In the genomic region with DNA sequence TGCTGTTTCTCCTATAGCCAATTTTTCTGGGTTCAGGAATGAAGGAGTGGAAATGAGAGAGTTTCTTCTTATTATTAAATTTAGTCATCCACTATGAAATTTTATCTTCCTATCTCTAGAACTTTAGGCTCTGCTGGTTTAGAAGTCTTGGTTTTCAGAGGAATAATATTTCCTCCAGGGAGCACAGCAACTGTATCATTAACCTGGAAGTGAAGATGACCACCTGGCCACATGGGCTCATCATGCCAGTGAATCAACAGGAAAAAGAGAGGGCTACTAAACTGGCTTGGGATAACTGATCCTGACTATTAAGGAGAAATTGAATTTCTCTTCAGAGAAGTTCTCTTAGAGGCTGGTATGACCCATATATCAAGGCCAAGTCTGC, we compare ENCODE assay signal across 14 cellular contexts. TPM values are rescaled to one million over a fixed set of nuclear protein-coding genes. Genes with fewer than 3 reads are reported as not detected.
DNase-seq lines count a peak whose midpoint lies in the region; TF ChIP-seq lines count a peak whose summit lies in the region.
"Had no signal": no experiment of that assay in that cellular context is flagged by ENCODE, and none has a peak within 500 bp of the region (broad histone marks: within the 10 kb centered on the region; RNA-seq: fewer than 3 reads in every experiment).

No MANE protein-coding gene starts in this region.

- H3K27me3 Mint-ChIP-seq in H9 (ENCODE audit: low read depth), result peaks cover 7% of the 10 kb centered on the region
- H3K27me3 Mint-ChIP-seq in activated CD4-positive, alpha-beta memory T cell treated with anti-CD3 and anti-CD28 coated beads for 36 hours, result peaks cover 5% of the 10 kb centered on the region

- H2BK12ac ChIP-seq in H9 (ENCODE audit: insufficient read length, low read depth, low read length), result no peak overlapping the region

- H3K56ac ChIP-seq in H9 (ENCODE audit: insufficient read length, low read depth, low read length), result no peak overlapping the region

- H3K79me2 ChIP-seq in H9 (ENCODE audit: insufficient read depth, low read length) (no peaks in the 10 kb centered on the region), smooth muscle cell (ENCODE audit: low read depth) (no peaks in the 10 kb centered on the region)

- H3T11ph ChIP-seq in H9 (ENCODE audit: low read length), result no peak overlapping the region

- H3K4me1 ChIP-seq in H9 (ENCODE audit: insufficient read depth, low read length) (peaks cover 14% of the 10 kb centered on the region), iPS-20b (ENCODE audit: insufficient read depth, low read length) (peaks cover 28% of the 10 kb centered on the region), smooth muscle cell (ENCODE audit: low read depth) (peaks cover 29% of the 10 kb centered on the region), sigmoid colon (peaks cover 0 to 15% (median 1%) of the 10 kb centered on the region in 4 donors)
- H3K4me1 ChIP-seq: BLaER1 had no signal

- TF ChIP-seq EP300 in sigmoid colon (IDR thresholded peaks at IDR 0.05), result no peak

- peak overlapping the region; percentile 52 for H3K27ac ChIP-seq in H9 (ENCODE audit: insufficient read length, low read depth, low read length)
- peak overlapping the region; percentile 29 for H3K27ac ChIP-seq in iPS-20b (ENCODE audit: low read length)
- peak overlapping the region; percentile 2 for H3K27ac ChIP-seq in smooth muscle cell (ENCODE audit: low read depth)
- peak overlapping the region in 1 of 4 donors; percentile 32 for H3K27ac ChIP-seq in sigmoid colon
- H3K27ac ChIP-seq: BLaER1, HL-60 had no signal

- H3K23ac ChIP-seq in H9 (ENCODE audit: insufficient read length, low read depth, low read length), result no peak overlapping the region

- no peak overlapping the region for H2AK5ac ChIP-seq in H9 (ENCODE audit: insufficient read length, low read length)

- H4K20me1 ChIP-seq in H9 (ENCODE audit: control insufficient read depth, insufficient read depth, insufficient read length) (no peaks in the 10 kb centered on the region), smooth muscle cell (ENCODE audit: low read depth) (no peaks in the 10 kb centered on the region)
- H4K20me1 ChIP-seq: BLaER1 had no signal

- H3K9ac ChIP-seq in H9 (ENCODE audit: extremely low read depth, insufficient read length, low read length), result no peak overlapping the region
- peak overlapping the region; percentile 3; the same call in 1 of the 2 replicates for H3K9ac ChIP-seq in iPS-20b (ENCODE audit: low read depth, low read length)
- no peak overlapping the region for H3K9ac ChIP-seq in smooth muscle cell (ENCODE audit: low read depth)
- H3K9ac ChIP-seq: BLaER1 had no signal

- no peak overlapping the region for H2BK120ac ChIP-seq in H9 (ENCODE audit: low read depth, low read length, poor library complexity, severe bottlenecking)

- no peak overlapping the region for H3K4ac ChIP-seq in H9 (ENCODE audit: low read depth, low read length)

- CTCF ChIA-PET in activated CD4-positive, alpha-beta memory T cell treated with anti-CD3 and anti-CD28 coated beads for 36 hours (lab: Charles Lee), result interaction anchor here (1.4 kb wide), 1 partner anchor 17 kb away, joined by 4 read pairs; no protein-coding TSS in a partner anchor

- no peaks in the 10 kb centered on the region for H3K9me3 ChIP-seq in H9 (ENCODE audit: control insufficient read depth, low read depth, low read length)
- H3K9me3 ChIP-seq in iPS-20b (ENCODE audit: insufficient read depth, low read depth, low read length), result no peaks in the 10 kb centered on the region
- no peaks in the 10 kb centered on the region for H3K9me3 ChIP-seq in smooth muscle cell (replicated peaks; ENCODE audit: low read depth)
- H3K9me3 ChIP-seq in sigmoid colon, result peaks cover 0 to 2% (median 0%) of the 10 kb centered on the region in 4 donors
- H3K9me3 ChIP-seq: BLaER1, MG63 had no signal

- H2AFZ ChIP-seq in H9 (ENCODE audit: low read length), result no peak overlapping the region
- no peak overlapping the region for H2AFZ ChIP-seq in smooth muscle cell (ENCODE audit: low read depth)

- intact Hi-C loops in activated CD4-positive, alpha-beta memory T cell treated with anti-CD3 and anti-CD28 coated beads for 36 hours (cut with micrococcal nuclease), result no loop called here
- intact Hi-C loops in sigmoid colon (cut with DNase I), result no loop called here

- DNase-seq in H9 (no peak), M059J (ENCODE audit: low read depth) (peak; percentile 35), smooth muscle cell (lab: John Stamatoyannopoulos, UW; ENCODE audit: unreplicated experiment) (no peak), GM19240 (ENCODE audit: insufficient read length, low spot score) (no peak), sigmoid colon (no peak)
- no peak for DNase-seq in activated CD4-positive, alpha-beta memory T cell treated with anti-CD3 and anti-CD28 coated beads for 36 hours
- DNase-seq: KG1, MG63, NCI-H1694, NCI-H2107, SHP77 had no signal

- no peak for TF ChIP-seq POLR2A in sigmoid colon (IDR thresholded peaks at IDR 0.05)

- POLR2A ChIA-PET in activated CD4-positive, alpha-beta memory T cell treated with anti-CD3 and anti-CD28 coated beads for 36 hours (lab: Charles Lee), result no interaction called here

- H3K4me2 ChIP-seq in H9 (ENCODE audit: insufficient read depth, insufficient read length, low read length) (no peak overlapping the region), smooth muscle cell (no peak overlapping the region)
- H3K4me2 ChIP-seq: BLaER1 had no signal

- H2BK15ac ChIP-seq in H9 (ENCODE audit: low read depth, low read length), result no peak overlapping the region

- H3K27me3 ChIP-seq in H9 (ENCODE audit: insufficient read depth, low read length) (no peaks in the 10 kb centered on the region), iPS-20b (ENCODE audit: insufficient read depth, low read length) (no peaks in the 10 kb centered on the region), smooth muscle cell (ENCODE audit: low read depth) (no peaks in the 10 kb centered on the region), sigmoid colon (no peaks in the 10 kb centered on the region)
- H3K27me3 ChIP-seq: BLaER1, MG63 had no signal

- H2BK5ac ChIP-seq in H9 (ENCODE audit: insufficient read length, low read length), result no peak overlapping the region

- no peak overlapping the region for H2BK20ac ChIP-seq in H9 (ENCODE audit: low read depth, low read length, poor library complexity, severe bottlenecking)

- H3K27ac Mint-ChIP-seq in H9, result no peak overlapping the region
- H3K27ac Mint-ChIP-seq in activated CD4-positive, alpha-beta memory T cell treated with anti-CD3 and anti-CD28 coated beads for 36 hours, result no peak overlapping the region

- no peak overlapping the region for H4K8ac ChIP-seq in H9 (replicated peaks; ENCODE audit: insufficient read length, low read depth, low read length)

- H3K36me3 ChIP-seq in iPS-20b (ENCODE audit: insufficient read depth, low read depth, low read length) (no peaks in the 10 kb centered on the region), smooth muscle cell (ENCODE audit: low read depth) (no peaks in the 10 kb centered on the region), sigmoid colon (no peaks in the 10 kb centered on the region)
- H3K36me3 ChIP-seq: BLaER1, MG63 had no signal

- H3F3A ChIP-seq in smooth muscle cell (ENCODE audit: low read depth), result peaks cover 10% of the 10 kb centered on the region

- H4K5ac ChIP-seq in H9 (ENCODE audit: insufficient read length, low read depth, low read length), result no peak overlapping the region

- H3K4me1 Mint-ChIP-seq in H9, result peaks cover 43 to 52% of the 10 kb centered on the region in 2 experiments
- no peaks in the 10 kb centered on the region for H3K4me1 Mint-ChIP-seq in activated CD4-positive, alpha-beta memory T cell treated with anti-CD3 and anti-CD28 coated beads for 36 hours (ENCODE audit: low read depth)

- no peak overlapping the region for H4K91ac ChIP-seq in H9 (ENCODE audit: insufficient read length, low read depth, low read length)

- H3K79me1 ChIP-seq in H9 (ENCODE audit: insufficient read depth, low read depth, low read length, poor library complexity, severe bottlenecking), result no peaks in the 10 kb centered on the region

- no peaks in the 10 kb centered on the region for H3K9me3 Mint-ChIP-seq in H9
- H3K9me3 Mint-ChIP-seq in activated CD4-positive, alpha-beta memory T cell treated with anti-CD3 and anti-CD28 coated beads for 36 hours, result no peaks in the 10 kb centered on the region

- H3K14ac ChIP-seq in H9 (ENCODE audit: insufficient read depth, low read length), result no peak overlapping the region

- no peak overlapping the region for H3K18ac ChIP-seq in H9 (ENCODE audit: insufficient read length, low read depth, low read length)

- TF ChIP-seq CTCF in H9 (conservative IDR thresholded peaks at IDR 0.05) (no peak), smooth muscle cell (IDR thresholded peaks at IDR 0.05; ENCODE audit: borderline replicate concordance, insufficient read depth, poor library complexity, severe bottlenecking) (no peak), sigmoid colon (IDR thresholded peaks at IDR 0.05) (no peak)

- H3K23me2 ChIP-seq in H9 (ENCODE audit: insufficient read length, low read depth, low read length, poor library complexity, severe bottlenecking), result no peaks in the 10 kb centered on the region

- no peak overlapping the region for H3K4me3 ChIP-seq in iPS-20b (ENCODE audit: low read length)
- H3K4me3 ChIP-seq in smooth muscle cell, result no peak overlapping the region
- H3K4me3 ChIP-seq in sigmoid colon, result no peak overlapping the region
- H3K4me3 ChIP-seq: BLaER1, MG63 had no signal

- H3K4me3 Mint-ChIP-seq in H9, result no peak overlapping the region
- no peak overlapping the region for H3K4me3 Mint-ChIP-seq in activated CD4-positive, alpha-beta memory T cell treated with anti-CD3 and anti-CD28 coated beads for 36 hours

- peaks cover 0 to under 1% (median 0%) of the 10 kb centered on the region in 3 experiments; a peak in 1 of 7 replicates for H3K36me3 Mint-ChIP-seq in H9 (ENCODE audit: insufficient read depth in 1 of 3, low read depth in 3 of 3)
- H3K36me3 Mint-ChIP-seq in activated CD4-positive, alpha-beta memory T cell treated with anti-CD3 and anti-CD28 coated beads for 36 hours, result no peaks in the 10 kb centered on the region

RNA-seq across cellular contexts. Expression of a gene that starts 44.4 kb away (rescaled TPM):
- total RNA-seq in H9 (2021), result 99.1 and 106 TPM in 2 replicates
- total RNA-seq in M059J (2014; rRNA removed; shearing (Covaris generic)), result 283 and 361 TPM in 2 replicates
- total RNA-seq in smooth muscle cell, result 53.0 and 55.8 TPM in 2 replicates
- 47.6 and 88.3 TPM in 2 replicates for polyA plus RNA-seq in smooth muscle cell
- 1 to 10 TPM; 3.0 to 3.5 TPM for total RNA-seq in activated CD4-positive, alpha-beta memory T cell treated with anti-CD3 and anti-CD28 coated beads for 36 hours
- total RNA-seq in sigmoid colon, result 10 to 100 TPM; 45.2 to 84.1 (median 59.5) TPM
- polyA plus RNA-seq in sigmoid colon, result 10 to 100 TPM; 24.0 to 92.5 (median 75.9) TPM

RNA-seq across cellular contexts. Expression of a gene that starts 55.3 kb away (rescaled TPM):
- total RNA-seq in H9 (2021) (29.8 and 30.2 TPM in 2 replicates), smooth muscle cell (62.5 and 80.7 TPM in 2 replicates), sigmoid colon (10 to 100 TPM; 47.1 to 67.5 (median 59.5) TPM)
- 19.2 and 30.5 TPM in 2 replicates for total RNA-seq in M059J (2014; rRNA removed; shearing (Covaris generic))
- polyA plus RNA-seq in smooth muscle cell (19.0 and 25.7 TPM in 2 replicates), sigmoid colon (10 to 100 TPM in 2 of 3 donors, 1 to 10 TPM in 1; 9.5 to 14.4 (median 12.0) TPM)
- total RNA-seq in activated CD4-positive, alpha-beta memory T cell treated with anti-CD3 and anti-CD28 coated beads for 36 hours, result 1 to 10 TPM; 7.0 to 7.1 TPM

Comparison
In these comparisons a context has a peak if more than half of its experiments do, and no peak if none do; other contexts are left out.
1. RNA of a gene that starts 44.4 kb away (total RNA-seq): 283 to 361 TPM in M059J, 99.1 to 106 TPM in H9, 45.2 to 84.1 TPM in sigmoid colon and 53.0 to 55.8 TPM in smooth muscle cell; 3.0 to 3.5 TPM in activated CD4-positive, alpha-beta memory T cell treated with anti-CD3 and anti-CD28 coated beads for 36 hours; every median in the first group is over 10 times any median in the second.